ENCODE assay signal across 25 cellular contexts in the genomic region with DNA sequence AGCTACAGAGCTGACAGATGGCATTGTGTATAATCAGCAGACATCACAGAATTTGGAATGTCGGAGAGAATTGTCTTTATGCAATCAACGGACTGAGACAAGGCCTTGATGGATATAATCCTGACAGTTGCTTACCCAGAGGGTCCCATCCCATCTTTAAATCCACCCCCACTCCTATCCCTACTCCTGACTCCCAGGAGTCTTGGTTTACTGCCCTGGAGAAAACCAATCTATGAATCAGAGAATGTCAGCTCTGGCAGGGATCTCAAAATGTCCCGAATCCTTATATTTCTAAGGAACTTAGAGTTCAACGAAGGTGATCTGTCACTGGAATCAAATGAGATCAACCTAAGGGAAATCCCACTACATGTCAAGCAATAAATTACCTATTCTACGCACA.
"Had no signal": no experiment of that assay in that cellular context is flagged by ENCODE, and none has a peak within 500 bp of the region (broad histone marks: within the 10 kb centered on the region; RNA-seq: fewer than 3 reads in every experiment).

No MANE protein-coding gene starts in this region.

- H3K27me3 ChIP-seq: neutrophil, pancreas, right lobe of liver, sigmoid colon, stomach, thyroid gland, tibial nerve, upper lobe of left lung, vagina had no signal

- H3K36me3 ChIP-seq: neutrophil, pancreas, right lobe of liver, sigmoid colon, stomach, thoracic aorta, thyroid gland, tibial nerve, upper lobe of left lung, vagina had no signal

- H3K36me3 Mint-ChIP-seq: natural killer cell; stimulated activated effector memory CD8-positive, alpha-beta T cell treated with anti-CD3 and anti-CD28 coated beads, Interleukin-12 subunit alpha, Interleukin-12 subunit beta, amount 100 ng/mL, for 72 hours; stimulated activated naive B cell treated with anti-CD40 and anti-IgM and Interleukin-4, amounts not matched to agents 10 μg/mL and 1 μg/mL and 100 μg/mL, for 72 hours had no signal

- H3K9me3 Mint-ChIP-seq: nephron; neural crest cell; stimulated activated naive CD8-positive, alpha-beta T cell treated with anti-CD3 and anti-CD28 coated beads, Interleukin-15, Interleukin-2, amounts not matched to agents 100 ng/mL and 50 ng/mL, for 24 hours had no signal

- H3K4me1 ChIP-seq: pancreas, psoas muscle, right lobe of liver, stomach, thyroid gland, tibial nerve, upper lobe of left lung, vagina had no signal

- H3K27me3 Mint-ChIP-seq: stimulated activated naive B cell treated with anti-CD40 and anti-IgM and Interleukin-4, amounts not matched to agents 10 μg/mL and 1 μg/mL and 100 μg/mL, for 72 hours; stimulated activated naive CD8-positive, alpha-beta T cell treated with anti-CD3 and anti-CD28 coated beads, Interleukin-15, Interleukin-2, amounts not matched to agents 100 ng/mL and 50 ng/mL, for 24 hours had no signal

- H3K4me3 Mint-ChIP-seq: natural killer cell; nephron; neural crest cell; stimulated activated effector memory CD8-positive, alpha-beta T cell treated with anti-CD3 and anti-CD28 coated beads, Interleukin-12 subunit alpha, Interleukin-12 subunit beta, amount 100 ng/mL, for 72 hours; stimulated activated naive B cell treated with anti-CD40 and anti-IgM and Interleukin-4, amounts not matched to agents 10 μg/mL and 1 μg/mL and 100 μg/mL, for 72 hours; stimulated activated naive CD8-positive, alpha-beta T cell treated with anti-CD3 and anti-CD28 coated beads, Interleukin-15, Interleukin-2, amounts not matched to agents 100 ng/mL and 50 ng/mL, for 24 hours had no signal

- DNase-seq: natural killer cell; nucleus accumbens; pancreas; psoas muscle; right cardiac atrium; right lobe of liver; sigmoid colon; small intestine; stimulated activated CD4-positive, alpha-beta T cell treated with anti-CD3 and anti-CD28 coated beads, Interleukin-15, amount 100 ng/mL, for 24 hours; stimulated activated CD4-positive, alpha-beta T cell treated with anti-CD3 and anti-CD28 coated beads, Interleukin-2, amount 100 ng/mL, for 24 hours; stimulated activated CD4-positive, alpha-beta T cell treated with anti-CD3 and anti-CD28 coated beads, Interleukin-2, amount 100 ng/mL, for 48 hours; stimulated activated CD4-positive, alpha-beta T cell treated with anti-CD3 and anti-CD28 coated beads, Interleukin-4, amount 100 ng/mL, for 24 hours; stimulated activated naive B cell treated with anti-CD40 and anti-IgM and Interleukin-4, amounts not matched to agents 10 μg/mL and 1 μg/mL and 100 μg/mL, for 72 hours; stimulated activated naive CD4-positive, alpha-beta T cell treated with Interleukin-2 at 50 U/mL for 16 hours; stomach; thyroid gland; upper lobe of left lung had no signal

- ATAC-seq: natural killer cell; pancreas; psoas muscle; right cardiac atrium; right lobe of liver; stimulated activated effector memory CD8-positive, alpha-beta T cell treated with anti-CD3 and anti-CD28 coated beads, Interleukin-12 subunit alpha, Interleukin-12 subunit beta, amount 100 ng/mL, for 72 hours; stimulated activated naive B cell treated with anti-CD40 and anti-IgM and Interleukin-4, amounts not matched to agents 10 μg/mL and 1 μg/mL and 100 μg/mL, for 72 hours had no signal

- H3K27ac ChIP-seq: neutrophil, pancreas, psoas muscle, right lobe of liver, sigmoid colon, stomach, thoracic aorta, thyroid gland, tibial nerve, upper lobe of left lung, vagina had no signal

- H3K27ac Mint-ChIP-seq: natural killer cell; nephron; stimulated activated effector memory CD8-positive, alpha-beta T cell treated with anti-CD3 and anti-CD28 coated beads, Interleukin-12 subunit alpha, Interleukin-12 subunit beta, amount 100 ng/mL, for 72 hours; stimulated activated naive B cell treated with anti-CD40 and anti-IgM and Interleukin-4, amounts not matched to agents 10 μg/mL and 1 μg/mL and 100 μg/mL, for 72 hours; stimulated activated naive CD8-positive, alpha-beta T cell treated with anti-CD3 and anti-CD28 coated beads, Interleukin-15, Interleukin-2, amounts not matched to agents 100 ng/mL and 50 ng/mL, for 24 hours had no signal

- H3K4me3 ChIP-seq: pancreas, psoas muscle, right lobe of liver, sigmoid colon, stomach, thoracic aorta, thyroid gland, tibial nerve, upper lobe of left lung, vagina had no signal

- H3K4me1 Mint-ChIP-seq: natural killer cell; nephron; neural crest cell; stimulated activated effector memory CD8-positive, alpha-beta T cell treated with anti-CD3 and anti-CD28 coated beads, Interleukin-12 subunit alpha, Interleukin-12 subunit beta, amount 100 ng/mL, for 72 hours; stimulated activated naive B cell treated with anti-CD40 and anti-IgM and Interleukin-4, amounts not matched to agents 10 μg/mL and 1 μg/mL and 100 μg/mL, for 72 hours had no signal

- H3K9me3 ChIP-seq: neutrophil, pancreas, psoas muscle, right lobe of liver, sigmoid colon, stomach, thoracic aorta, thyroid gland, tibial nerve, upper lobe of left lung, vagina had no signal
